ENCODE assay signal across 35 cellular contexts in the genomic region with DNA sequence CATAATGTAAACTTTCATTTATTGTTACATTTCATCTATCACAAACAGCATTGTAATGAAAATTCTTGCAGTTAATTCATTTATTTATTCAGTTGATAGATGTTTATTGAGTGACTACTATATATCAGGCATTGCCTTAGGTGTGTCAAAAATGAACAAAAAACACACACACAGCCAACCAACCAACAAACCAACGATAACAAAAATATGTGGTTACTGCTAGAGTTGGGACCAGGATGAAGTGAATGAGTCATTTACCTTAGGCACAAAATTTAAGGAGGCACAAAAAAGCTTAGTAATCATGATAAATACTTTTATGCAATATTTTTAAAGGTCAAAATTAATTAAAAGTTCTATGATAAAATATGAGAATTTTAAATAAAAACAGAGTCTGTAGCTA.
"Had no signal": no experiment of that assay in that cellular context is flagged by ENCODE, and none has a peak within 500 bp of the region (broad histone marks: within the 10 kb centered on the region; RNA-seq: fewer than 3 reads in every experiment).

No MANE protein-coding gene starts in this region.

- H3K4me3 Mint-ChIP-seq: activated B cell treated with CpG ODN at 0.5 μM for 24 hours; activated CD8-positive, alpha-beta T cell treated with anti-CD3 and anti-CD28 coated beads for 36 hours; activated naive CD4-positive, alpha-beta T cell treated with anti-CD3 and anti-CD28 coated beads for 36 hours; activated naive CD4-positive, alpha-beta T cell treated with anti-CD3 and anti-CD28 coated beads, Interleukin-2, amount 50 U/mL, for 24 hours; activated naive CD8-positive, alpha-beta T cell treated with anti-CD3 and anti-CD28 coated beads for 36 hours; activated naive CD8-positive, alpha-beta T cell treated with anti-CD3 and anti-CD28 coated beads, Interleukin-2, amount 50 U/mL, for 24 hours; activated T-helper 1 cell treated with anti-CD3 and anti-CD28 coated beads, Interleukin-12 subunit alpha, Interleukin-12 subunit beta, Interleukin-2, Interleukin-4 antibody, amounts not matched to agents 30 ng/mL and 10 ng/mL and 1 ng/mL, durations not matched to agents 14 hours and 24 hours and 36 hours; central memory CD8-positive, alpha-beta T cell; dendritic cell treated with granulocyte-macrophage colony-stimulating factor and Interleukin-4, amounts not matched to agents 40 ng/mL and 50 ng/mL, for 4 days; endodermal cell; T-helper 17 cell; T-helper 2 cell treated with Interferon-gamma antibody and Interleukin-4, amounts not matched to agents 5 μg/mL and 100 μg/mL, for 36 hours had no signal

- H3K9me3 ChIP-seq: adrenal gland had no signal

- H3K36me3 Mint-ChIP-seq: activated naive CD4-positive, alpha-beta T cell treated with anti-CD3 and anti-CD28 coated beads, Interleukin-2, amount 50 U/mL, for 24 hours; activated naive CD8-positive, alpha-beta T cell treated with anti-CD3 and anti-CD28 coated beads for 36 hours had no signal

- DNase-seq: activated B cell treated with CpG ODN at 0.5 μM for 24 hours; activated CD4-positive, alpha-beta T cell treated with anti-CD3 and anti-CD28 coated beads for 48 hours; activated CD4-positive, alpha-beta T cell treated with anti-CD3 and anti-CD28 coated beads, Interleukin-2, amount 50 U/mL, for 1 hour; activated CD4-positive, alpha-beta T cell treated with anti-CD3 and anti-CD28 coated beads, Interleukin-2, amount 50 U/mL, for 48 hours; activated CD8-positive, alpha-beta memory T cell treated with anti-CD3 and anti-CD28 coated beads for 24 hours; activated CD8-positive, alpha-beta T cell treated with anti-CD3 and anti-CD28 coated beads for 36 hours; activated effector memory CD4-positive, alpha-beta T cell treated with anti-CD3 and anti-CD28 coated beads, Interleukin-2, amount 50 U/mL, for 16 hours; activated naive CD4-positive, alpha-beta T cell treated with anti-CD3 and anti-CD28 coated beads for 36 hours; activated naive CD8-positive, alpha-beta T cell treated with anti-CD3 and anti-CD28 coated beads for 36 hours; activated naive CD8-positive, alpha-beta T cell treated with anti-CD3 and anti-CD28 coated beads, Interleukin-2, amount 50 U/mL, for 24 hours; activated T-cell treated with anti-CD3 and anti-CD28 coated beads, Interleukin-2, amount 50 U/mL, for 48 hours; adrenal gland; amygdala; aorta; body of pancreas; dorsolateral prefrontal cortex; effector memory CD4-positive, alpha-beta T cell; endodermal cell; erythroblast; foreskin melanocyte; glutamatergic neuron; heart left ventricle; T-helper 1 cell; T-helper 17 cell; T1000; WERI-Rb-1 had no signal

- H3K4me1 Mint-ChIP-seq: activated B cell treated with CpG ODN at 0.5 μM for 24 hours; activated naive CD4-positive, alpha-beta T cell treated with anti-CD3 and anti-CD28 coated beads, Interleukin-2, amount 50 U/mL, for 24 hours; activated naive CD8-positive, alpha-beta T cell treated with anti-CD3 and anti-CD28 coated beads for 36 hours; activated naive CD8-positive, alpha-beta T cell treated with anti-CD3 and anti-CD28 coated beads, Interleukin-2, amount 50 U/mL, for 24 hours; central memory CD8-positive, alpha-beta T cell; endodermal cell; T-helper 17 cell had no signal

- H3K27ac ChIP-seq: adrenal gland, body of pancreas, coronary artery, dorsolateral prefrontal cortex, esophagus muscularis mucosa, heart left ventricle, WERI-Rb-1 had no signal

- H3K4me1 ChIP-seq: adrenal gland, body of pancreas, esophagus muscularis mucosa, heart left ventricle had no signal

- H3K27me3 Mint-ChIP-seq: activated B cell treated with CpG ODN at 0.5 μM for 24 hours; activated CD8-positive, alpha-beta T cell treated with anti-CD3 and anti-CD28 coated beads for 36 hours; activated naive CD4-positive, alpha-beta T cell treated with anti-CD3 and anti-CD28 coated beads, Interleukin-2, amount 50 U/mL, for 24 hours; activated naive CD8-positive, alpha-beta T cell treated with anti-CD3 and anti-CD28 coated beads for 36 hours; activated naive CD8-positive, alpha-beta T cell treated with anti-CD3 and anti-CD28 coated beads, Interleukin-2, amount 50 U/mL, for 24 hours; central memory CD8-positive, alpha-beta T cell; dendritic cell treated with granulocyte-macrophage colony-stimulating factor and Interleukin-4, amounts not matched to agents 40 ng/mL and 50 ng/mL, for 4 days; T-helper 17 cell had no signal

- H3K4me3 ChIP-seq: adrenal gland, body of pancreas, coronary artery, dorsolateral prefrontal cortex, esophagus muscularis mucosa, heart left ventricle had no signal

- ATAC-seq: activated CD4-positive, CD25-positive, alpha-beta regulatory T cell treated with anti-CD3 and anti-CD28 coated beads, Interleukin-2, amount 50 U/mL, for 24 hours; activated CD8-positive, alpha-beta T cell treated with anti-CD3 and anti-CD28 coated beads for 36 hours; activated naive CD8-positive, alpha-beta T cell treated with anti-CD3 and anti-CD28 coated beads, Interleukin-2, amount 50 U/mL, for 24 hours; body of pancreas; heart left ventricle; T-helper 17 cell had no signal

- H3K27ac Mint-ChIP-seq: activated B cell treated with CpG ODN at 0.5 μM for 24 hours; activated CD8-positive, alpha-beta T cell treated with anti-CD3 and anti-CD28 coated beads for 36 hours; activated naive CD4-positive, alpha-beta T cell treated with anti-CD3 and anti-CD28 coated beads for 36 hours; activated naive CD4-positive, alpha-beta T cell treated with anti-CD3 and anti-CD28 coated beads, Interleukin-2, amount 50 U/mL, for 24 hours; activated naive CD8-positive, alpha-beta T cell treated with anti-CD3 and anti-CD28 coated beads for 36 hours; activated naive CD8-positive, alpha-beta T cell treated with anti-CD3 and anti-CD28 coated beads, Interleukin-2, amount 50 U/mL, for 24 hours; activated T-helper 1 cell treated with anti-CD3 and anti-CD28 coated beads, Interleukin-12 subunit alpha, Interleukin-12 subunit beta, Interleukin-2, Interleukin-4 antibody, amounts not matched to agents 30 ng/mL and 10 ng/mL and 1 ng/mL, durations not matched to agents 14 hours and 24 hours and 36 hours; activated T-helper 2 cell treated with anti-CD3 and anti-CD28 coated beads, Interferon-gamma antibody, Interleukin-2, Interleukin-4, amounts not matched to agents 10 μg/mL and 5 μg/mL and 100 μg/mL, durations not matched to agents 14 hours and 24 hours and 36 hours; dendritic cell treated with granulocyte-macrophage colony-stimulating factor and Interleukin-4, amounts not matched to agents 40 ng/mL and 50 ng/mL, for 4 days; endodermal cell; T-helper 17 cell; T-helper 2 cell treated with Interferon-gamma antibody and Interleukin-4, amounts not matched to agents 5 μg/mL and 100 μg/mL, for 36 hours had no signal

- H3K36me3 ChIP-seq: adrenal gland, esophagus muscularis mucosa, heart left ventricle, WERI-Rb-1 had no signal

- H3K27me3 ChIP-seq: adrenal gland, body of pancreas, dorsolateral prefrontal cortex, esophagus muscularis mucosa, heart left ventricle had no signal
